8 cellular contexts compared by ENCODE assay signal in the genomic region with DNA sequence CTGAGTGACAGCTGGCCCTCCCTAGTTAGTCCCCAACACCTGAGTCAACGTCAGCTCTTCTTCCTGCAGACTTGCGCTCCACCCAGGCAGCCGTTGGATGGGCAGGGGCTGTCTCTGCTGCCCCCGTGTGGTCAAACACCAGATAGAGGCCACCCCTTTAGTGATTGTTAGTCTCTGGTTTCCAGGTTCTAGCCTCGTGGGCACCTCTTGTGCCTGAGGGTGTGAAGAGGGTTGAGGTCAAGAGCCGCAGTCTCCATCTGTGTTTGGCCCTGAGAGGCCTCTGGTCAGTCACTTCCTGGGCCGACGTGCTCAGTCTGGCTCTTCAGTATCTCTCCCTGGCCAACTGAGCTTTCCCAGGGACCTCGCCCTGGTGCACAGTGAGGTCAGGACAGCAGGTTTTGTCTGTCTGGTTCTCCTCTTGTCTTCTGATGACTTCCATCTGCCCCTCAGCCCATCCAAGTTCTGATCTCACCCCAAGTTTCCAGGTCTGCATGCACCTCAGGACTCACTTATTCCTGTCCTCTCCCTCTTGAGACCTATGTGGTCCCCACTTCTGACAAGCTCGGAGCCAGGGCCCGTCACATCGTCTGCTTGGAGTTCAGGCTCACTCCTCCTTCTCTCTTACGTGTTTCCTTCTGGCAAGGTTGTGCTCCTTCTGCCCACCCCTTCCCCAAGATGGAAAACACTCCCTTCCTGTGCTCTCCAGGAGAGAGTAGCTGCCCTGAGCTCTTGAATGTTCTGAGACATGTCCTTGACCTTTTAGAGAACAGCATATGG. TPM values are rescaled to one million over a fixed set of nuclear protein-coding genes. Genes with fewer than 3 reads are reported as not detected.
A peak's percentile ranks its signal among the peaks of the same experiment; 100 is the strongest.
DNase-seq lines count a peak whose midpoint lies in the region; ATAC-seq and FAIRE-seq lines count a peak whose summit lies in the region.

No MANE protein-coding gene starts in this region.

- H3K27ac Mint-ChIP-seq in activated T-helper 1 cell treated with anti-CD3 and anti-CD28 coated beads, Interleukin-12 subunit alpha, Interleukin-12 subunit beta, Interleukin-2, Interleukin-4 antibody, amounts not matched to agents 30 ng/mL and 10 ng/mL and 1 ng/mL, durations not matched to agents 14 hours and 24 hours and 36 hours = no peak overlapping the region

- no peak overlapping the region for H3K4me3 Mint-ChIP-seq in activated T-helper 1 cell treated with anti-CD3 and anti-CD28 coated beads, Interleukin-12 subunit alpha, Interleukin-12 subunit beta, Interleukin-2, Interleukin-4 antibody, amounts not matched to agents 30 ng/mL and 10 ng/mL and 1 ng/mL, durations not matched to agents 14 hours and 24 hours and 36 hours

- H3K9me3 Mint-ChIP-seq in activated T-helper 1 cell treated with anti-CD3 and anti-CD28 coated beads, Interleukin-12 subunit alpha, Interleukin-12 subunit beta, Interleukin-2, Interleukin-4 antibody, amounts not matched to agents 30 ng/mL and 10 ng/mL and 1 ng/mL, durations not matched to agents 14 hours and 24 hours and 36 hours = no peaks in the 10 kb centered on the region

- intact Hi-C loops in activated T-helper 1 cell treated with anti-CD3 and anti-CD28 coated beads, Interleukin-12 subunit alpha, Interleukin-12 subunit beta, Interleukin-2, Interleukin-4 antibody, amounts not matched to agents 30 ng/mL and 10 ng/mL and 1 ng/mL, durations not matched to agents 14 hours and 24 hours and 36 hours (cut with micrococcal nuclease) = loop anchor here (1.0 to 10.0 kb wide), 2 partner anchors 69 to 420 kb away; no protein-coding TSS in a partner anchor

- H3K4me1 Mint-ChIP-seq in activated T-helper 1 cell treated with anti-CD3 and anti-CD28 coated beads, Interleukin-12 subunit alpha, Interleukin-12 subunit beta, Interleukin-2, Interleukin-4 antibody, amounts not matched to agents 30 ng/mL and 10 ng/mL and 1 ng/mL, durations not matched to agents 14 hours and 24 hours and 36 hours (ENCODE audit: low read depth) = peaks cover 13% of the 10 kb centered on the region

- DNase-seq in CMK (ENCODE audit: low read depth) = peak; percentile 36
- peak; percentile 30 for DNase-seq in RCC 7860 (ENCODE audit: low spot score)
- peak; percentile 59 for DNase-seq in activated T-helper 1 cell treated with anti-CD3 and anti-CD28 coated beads, Interleukin-12 subunit alpha, Interleukin-12 subunit beta, Interleukin-2, Interleukin-4 antibody, amounts not matched to agents 30 ng/mL and 10 ng/mL and 1 ng/mL, durations not matched to agents 14 hours and 24 hours and 36 hours (ENCODE audit: low spot score)
- peak; percentile 63 for DNase-seq in germinal center (ENCODE audit: low spot score)
- peak; percentile 66 for DNase-seq in retina

- peaks cover 1% of the 10 kb centered on the region for H3K36me3 Mint-ChIP-seq in activated T-helper 1 cell treated with anti-CD3 and anti-CD28 coated beads, Interleukin-12 subunit alpha, Interleukin-12 subunit beta, Interleukin-2, Interleukin-4 antibody, amounts not matched to agents 30 ng/mL and 10 ng/mL and 1 ng/mL, durations not matched to agents 14 hours and 24 hours and 36 hours (ENCODE audit: low read depth)

- no peak for FAIRE-seq in RCC 7860 (lab: Jason Lieb, UNC)

- ATAC-seq in HG02981 (IDR thresholded peaks at IDR 0.05; ENCODE audit: unreplicated experiment) (peak; percentile 60), GM19035 (IDR thresholded peaks at IDR 0.05; ENCODE audit: unreplicated experiment) (no peak), HG03135 (IDR thresholded peaks at IDR 0.05; ENCODE audit: unreplicated experiment) (no peak)

- H3K27me3 Mint-ChIP-seq in activated T-helper 1 cell treated with anti-CD3 and anti-CD28 coated beads, Interleukin-12 subunit alpha, Interleukin-12 subunit beta, Interleukin-2, Interleukin-4 antibody, amounts not matched to agents 30 ng/mL and 10 ng/mL and 1 ng/mL, durations not matched to agents 14 hours and 24 hours and 36 hours (ENCODE audit: insufficient read depth) = peaks cover 19% of the 10 kb centered on the region

RNA-seq across cellular contexts. Expression of a gene that starts 20.9 kb away (rescaled TPM):
- 29.0 and 29.2 TPM in 2 replicates for total RNA-seq in activated T-helper 1 cell treated with anti-CD3 and anti-CD28 coated beads, Interleukin-12 subunit alpha, Interleukin-12 subunit beta, Interleukin-2, Interleukin-4 antibody, amounts not matched to agents 30 ng/mL and 10 ng/mL and 1 ng/mL, durations not matched to agents 14 hours and 24 hours and 36 hours

RNA-seq across cellular contexts. Expression of a gene that starts 48.1 kb away (rescaled TPM):
- total RNA-seq in activated T-helper 1 cell treated with anti-CD3 and anti-CD28 coated beads, Interleukin-12 subunit alpha, Interleukin-12 subunit beta, Interleukin-2, Interleukin-4 antibody, amounts not matched to agents 30 ng/mL and 10 ng/mL and 1 ng/mL, durations not matched to agents 14 hours and 24 hours and 36 hours = not detected in 2 replicates
